ENCODE assay signal across 20 cellular contexts in the genomic region with DNA sequence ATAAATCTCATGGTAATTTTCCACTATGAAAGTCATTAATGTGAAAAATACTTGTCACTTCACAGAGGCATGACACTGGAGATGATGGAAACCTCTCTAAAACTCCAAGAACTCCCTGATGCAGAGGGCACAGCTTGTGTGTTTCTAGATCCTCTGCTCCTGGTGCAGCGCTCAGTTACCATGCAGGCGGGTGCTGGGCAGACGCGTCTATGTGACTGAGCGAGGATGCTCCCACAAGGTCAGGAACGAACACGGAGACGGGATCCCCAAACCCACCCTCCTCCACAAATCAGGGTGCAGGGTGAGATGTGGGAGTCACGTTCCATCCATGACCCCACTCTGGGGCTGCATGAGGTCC.
DNase-seq lines count a peak whose midpoint lies in the region; ATAC-seq and TF ChIP-seq lines count a peak whose summit lies in the region.
"Had no signal": no experiment of that assay in that cellular context is flagged by ENCODE, and none has a peak within 500 bp of the region (broad histone marks: within the 10 kb centered on the region; RNA-seq: fewer than 3 reads in every experiment).

No MANE protein-coding gene starts in this region.

- TF ChIP-seq CTCF in RWPE1 (conservative IDR thresholded peaks at IDR 0.05; ENCODE audit: low read depth) (no peak), nephron (IDR thresholded peaks at IDR 0.05; ENCODE audit: unreplicated experiment in 3 of 3) (no peak)

- CTCF ChIA-PET in RWPE1 (lab: Yijun Ruan, JAX) = interaction anchor here (0.6 to 1.0 kb wide), 2 partner anchors 13 to 80 kb away, joined by 4 read pairs; no protein-coding TSS in a partner anchor

- no peak for ATAC-seq in central memory CD8-positive, alpha-beta T cell (replicated peaks; ENCODE audit: extremely low read depth, poor library complexity, severe bottlenecking)
- ATAC-seq in HG02840 (IDR thresholded peaks at IDR 0.05; ENCODE audit: low FRiP score, unreplicated experiment) = no peak
- ATAC-seq in GM18520 (IDR thresholded peaks at IDR 0.05; ENCODE audit: unreplicated experiment) = no peak
- ATAC-seq in HG03025 (IDR thresholded peaks at IDR 0.05; ENCODE audit: low FRiP score, unreplicated experiment) = no peak
- ATAC-seq: SK-N-SH treated with all-trans-retinoic acid at 6 μM for 48 hours had no signal

- peaks cover 10% of the 10 kb centered on the region for H3K36me3 Mint-ChIP-seq in IgD-negative memory B cell
- peaks cover 64% of the 10 kb centered on the region for H3K36me3 Mint-ChIP-seq in central memory CD8-positive, alpha-beta T cell (ENCODE audit: insufficient read depth)
- no peaks in the 10 kb centered on the region for H3K36me3 Mint-ChIP-seq in nephron (ENCODE audit: low read depth)

- H3K27ac Mint-ChIP-seq in IgD-negative memory B cell = peak overlapping the region in 2 of 3 donors; percentile 23 to 95
- peak overlapping the region; percentile 80 for H3K27ac Mint-ChIP-seq in central memory CD8-positive, alpha-beta T cell (ENCODE audit: low read depth)
- H3K27ac Mint-ChIP-seq in nephron = peak overlapping the region; percentile 10 to 57 (median 19)

- POLR2A ChIA-PET in RWPE1 (lab: Yijun Ruan, JAX; ENCODE audit: low non-redundant PET) = no interaction called here

- H3K9me3 Mint-ChIP-seq in IgD-negative memory B cell (no peaks in the 10 kb centered on the region), nephron (no peaks in the 10 kb centered on the region)
- no peaks in the 10 kb centered on the region for H3K9me3 Mint-ChIP-seq in central memory CD8-positive, alpha-beta T cell
- H3K9me3 Mint-ChIP-seq: CD14-positive monocyte, H9 had no signal

- H3K27me3 Mint-ChIP-seq in IgD-negative memory B cell = no peaks in the 10 kb centered on the region
- H3K27me3 Mint-ChIP-seq in central memory CD8-positive, alpha-beta T cell = no peaks in the 10 kb centered on the region
- peaks cover 15% of the 10 kb centered on the region for H3K27me3 Mint-ChIP-seq in nephron (ENCODE audit: low read depth)

- DNase-seq in RWPE1 (ENCODE audit: low spot score) (no peak), COLO829 (ENCODE audit: low spot score) (no peak)
- no peak for DNase-seq in central memory CD8-positive, alpha-beta T cell (ENCODE audit: low spot score in 2 of 2)
- DNase-seq: ACHN, AML-193, Caco-2, GF-D8, H9, NCI-H1105, NCI-H1694, NCI-H2081 treated with DMSO at 0.1 percent for 48 hours, NCI-H748 treated with DMSO at 0.1 percent for 48 hours, SHP77 treated with DMSO at 0.1 percent for 48 hours had no signal

- peak overlapping the region; percentile 1; the same call in 1 of the 2 replicates for H3K27ac ChIP-seq in RWPE1

- no peak overlapping the region for H3K4me3 Mint-ChIP-seq in IgD-negative memory B cell
- no peak overlapping the region for H3K4me3 Mint-ChIP-seq in central memory CD8-positive, alpha-beta T cell
- H3K4me3 Mint-ChIP-seq in nephron = no peak overlapping the region
- H3K4me3 Mint-ChIP-seq: CD14-positive monocyte, H9 had no signal

- H3K4me1 Mint-ChIP-seq in IgD-negative memory B cell (peaks cover 28 to 33% (median 32%) of the 10 kb centered on the region in 3 donors), nephron (peaks cover 67% of the 10 kb centered on the region)
- H3K4me1 Mint-ChIP-seq in central memory CD8-positive, alpha-beta T cell = peaks cover 37% of the 10 kb centered on the region

Comparison
In these comparisons a context has a peak if more than half of its experiments do, and no peak if none do; other contexts are left out.
1. H3K27ac Mint-ChIP-seq: peak in every context shown above with its lines; median percentile 80 in central memory CD8-positive, alpha-beta T cell; 59 in IgD-negative memory B cell; 19 in nephron.